ENCODE assay signal across 13 cellular contexts in genomic region chr10:132364594-132364970, GRCh38. TPM values are rescaled to one million over a fixed set of nuclear protein-coding genes. Genes with fewer than 3 reads are reported as not detected.
DNase-seq lines count a peak whose midpoint lies in the region; ATAC-seq and TF ChIP-seq lines count a peak whose summit lies in the region.
"Had no signal": no experiment of that assay in that cellular context is flagged by ENCODE, and none has a peak within 500 bp of the region (broad histone marks: within the 10 kb centered on the region; RNA-seq: fewer than 3 reads in every experiment).

No MANE protein-coding gene starts in this region.

- DNase-seq in cardiac septum (ENCODE audit: low spot score), result peak; percentile 24
- no peak for DNase-seq in left ventricle myocardium inferior
- DNase-seq in fibroblast of mammary gland (ENCODE audit: low read depth), result peak; percentile 10
- DNase-seq in stimulated activated CD4-positive, alpha-beta T cell treated with anti-CD3 and anti-CD28 coated beads, Interleukin-12 subunit alpha, Interleukin-12 subunit beta, amount 100 ng/mL, for 48 hours (ENCODE audit: low read depth in 2 of 3, low spot score in 1 of 3), result peak; percentile 39 to 79 (median 62)
- no peak for DNase-seq in mesenchymal stem cell
- DNase-seq in iPS-NIHi11 (ENCODE audit: low spot score), result no peak
- DNase-seq: activated CD8-positive, alpha-beta memory T cell treated with anti-CD3 and anti-CD28 coated beads for 24 hours; HFFc6; stimulated activated naive B cell treated with anti-CD40 and anti-IgM and Interleukin-4, amounts not matched to agents 10 μg/mL and 1 μg/mL and 100 μg/mL, for 72 hours had no signal

- H3K4me1 ChIP-seq in left ventricle myocardium inferior (peaks cover 5% of the 10 kb centered on the region), mesenchymal stem cell (ENCODE audit: control insufficient read depth, insufficient read depth, low read depth, low read length) (no peaks in the 10 kb centered on the region)
- H3K4me1 ChIP-seq: parathyroid adenoma had no signal

- H2BK15ac ChIP-seq in mesenchymal stem cell (ENCODE audit: low read depth, poor library complexity, severe bottlenecking), result no peak overlapping the region

- no peak overlapping the region for H2BK12ac ChIP-seq in mesenchymal stem cell (ENCODE audit: low read length in 2 of 2)

- no peak overlapping the region for H3K14ac ChIP-seq in mesenchymal stem cell (ENCODE audit: low read length in 2 of 2)

- H3K9me3 ChIP-seq in left ventricle myocardium inferior (replicated peaks) (peaks cover 9% of the 10 kb centered on the region), mesenchymal stem cell (ENCODE audit: control insufficient read depth, low read length) (no peaks in the 10 kb centered on the region)

- H3K79me1 ChIP-seq in mesenchymal stem cell (replicated peaks; ENCODE audit: low read length, poor library complexity, severe bottlenecking), result no peaks in the 10 kb centered on the region

- TF ChIP-seq CTCF in left ventricle myocardium inferior (IDR thresholded peaks at IDR 0.05; ENCODE audit: borderline replicate concordance) (no peak), fibroblast of mammary gland (conservative IDR thresholded peaks at IDR 0.05; ENCODE audit: control insufficient read depth, insufficient read depth, low read depth, low read length) (no peak)

- H3K27me3 ChIP-seq in left ventricle myocardium inferior (ENCODE audit: low read depth) (no peaks in the 10 kb centered on the region), mesenchymal stem cell (ENCODE audit: control insufficient read depth in 1 of 2, insufficient read depth in 1 of 2, low read length in 2 of 2) (no peaks in the 10 kb centered on the region)

- intact Hi-C loops in cardiac septum (cut with DNase I) (no loop called here), left ventricle myocardium inferior (cut with micrococcal nuclease) (no loop called here)

- H3K27ac ChIP-seq in left ventricle myocardium inferior (replicated peaks), result no peak overlapping the region
- no peak overlapping the region for H3K27ac ChIP-seq in mesenchymal stem cell (ENCODE audit: low read length, poor library complexity, severe bottlenecking)
- H3K27ac ChIP-seq: parathyroid adenoma, SK-N-MC had no signal

- H3K9ac ChIP-seq in mesenchymal stem cell (ENCODE audit: low read length), result no peak overlapping the region
- H3K9ac ChIP-seq: parathyroid adenoma had no signal

- no peak overlapping the region for H2AK5ac ChIP-seq in mesenchymal stem cell (ENCODE audit: low read length, severe bottlenecking)

- H3K23ac ChIP-seq in mesenchymal stem cell (ENCODE audit: low read length in 2 of 2), result no peak overlapping the region

- ATAC-seq in GM19035 (IDR thresholded peaks at IDR 0.05; ENCODE audit: unreplicated experiment) (no peak), GM21717 (IDR thresholded peaks at IDR 0.05; ENCODE audit: unreplicated experiment) (no peak)

- no peak overlapping the region for H3K4ac ChIP-seq in mesenchymal stem cell (ENCODE audit: low read depth in 1 of 2, low read length in 2 of 2)

- no peak overlapping the region for H4K91ac ChIP-seq in mesenchymal stem cell (ENCODE audit: low read length)

- H3K4me2 ChIP-seq in mesenchymal stem cell (ENCODE audit: low read length, poor library complexity, severe bottlenecking), result no peak overlapping the region

- H3K36me3 ChIP-seq in left ventricle myocardium inferior, result peaks cover 22% of the 10 kb centered on the region
- H3K36me3 ChIP-seq in mesenchymal stem cell (ENCODE audit: control insufficient read depth in 1 of 2, insufficient read depth in 2 of 2, low read depth in 1 of 2, low read length in 2 of 2), result peaks cover 29 to 37% of the 10 kb centered on the region in 2 experiments

- 97% methylated on average over 14 of the region's 14 CpGs for WGBS in mesenchymal stem cell

- no peak overlapping the region for H2BK120ac ChIP-seq in mesenchymal stem cell (ENCODE audit: low read depth, low read length)

- H2AFZ ChIP-seq in mesenchymal stem cell (ENCODE audit: low read depth, low read length), result no peak overlapping the region
- H2AFZ ChIP-seq: parathyroid adenoma had no signal

- H3K4me3 ChIP-seq in left ventricle myocardium inferior, result no peak overlapping the region
- H3K4me3 ChIP-seq in fibroblast of mammary gland (ENCODE audit: control insufficient read depth, low read depth, low read length), result no peak overlapping the region
- no peak overlapping the region for H3K4me3 ChIP-seq in mesenchymal stem cell (ENCODE audit: insufficient read depth in 1 of 2, low read depth in 1 of 2, low read length in 2 of 2)
- H3K4me3 ChIP-seq: SK-N-MC had no signal

- no peak overlapping the region for H4K8ac ChIP-seq in mesenchymal stem cell (ENCODE audit: low read length)

- H3K18ac ChIP-seq in mesenchymal stem cell (ENCODE audit: low read depth in 1 of 2, low read length in 2 of 2), result no peak overlapping the region

- no peak overlapping the region for H2BK5ac ChIP-seq in mesenchymal stem cell (ENCODE audit: low read depth, low read length, poor library complexity, severe bottlenecking)

RNA-seq across cellular contexts. Expression of gene PWWP2B, which starts 32.4 kb away (rescaled TPM):
- total RNA-seq in cardiac septum, result 14.3 TPM
- 17.2 TPM for total RNA-seq in left ventricle myocardium inferior
- 9.8 TPM for polyA plus RNA-seq in mesenchymal stem cell (2013, experiment 1 of 2)
- polyA plus RNA-seq in mesenchymal stem cell (2013, experiment 2 of 2), result 9.5 TPM

RNA-seq across cellular contexts. Expression of gene LRRC27, which starts 32.6 kb away (rescaled TPM):
- 3.8 TPM for total RNA-seq in cardiac septum
- 3.8 TPM for total RNA-seq in left ventricle myocardium inferior
- polyA plus RNA-seq in mesenchymal stem cell (2013, experiment 1 of 2), result 12.1 TPM
- polyA plus RNA-seq in mesenchymal stem cell (2013, experiment 2 of 2), result 13.3 TPM

RNA-seq across cellular contexts. Expression of gene STK32C, which starts 56.8 kb away (rescaled TPM):
- 5.9 TPM for total RNA-seq in cardiac septum
- total RNA-seq in left ventricle myocardium inferior, result 4.4 TPM
- 6.6 TPM for polyA plus RNA-seq in mesenchymal stem cell (2013, experiment 1 of 2)
- polyA plus RNA-seq in mesenchymal stem cell (2013, experiment 2 of 2), result 7.0 TPM

Comparison
In these comparisons a context has a peak if more than half of its experiments do, and no peak if none do; other contexts are left out.
1. DNase-seq: peak in cardiac septum (single experiment), fibroblast of mammary gland (single experiment) and stimulated activated CD4-positive, alpha-beta T cell treated with anti-CD3 and anti-CD28 coated beads, Interleukin-12 subunit alpha, Interleukin-12 subunit beta, amount 100 ng/mL, for 48 hours (3 of 3); none in left ventricle myocardium inferior (single experiment), mesenchymal stem cell (single experiment) and iPS-NIHi11 (single experiment).